In genomic region chr1:161444725-161445124, GRCh38 we compare ENCODE assay signal across 8 cellular contexts.
DNase-seq lines count a peak whose midpoint lies in the region; ATAC-seq, FAIRE-seq and TF ChIP-seq lines count a peak whose summit lies in the region.
"Not testable (repeated sequence)": the region's sequence is repeated elsewhere in the genome, so short reads cannot be mapped to it uniquely, and the experiment has no call there.

No MANE protein-coding gene starts in this region.

- not testable (repeated sequence) for H3K36me3 ChIP-seq in DND-41 (ENCODE audit: insufficient read depth, low read length); HepG2 (replicated peaks in 1 of 2; ENCODE audit: control insufficient read depth in 1 of 2, insufficient read depth in 2 of 2, low read length in 2 of 2)

- H3K4me3 ChIP-seq in DND-41 (ENCODE audit: low read depth in 1 of 2, low read length in 2 of 2); HepG2 (replicated peaks in 1 of 3; ENCODE audit: insufficient read depth in 1 of 3, low read depth in 2 of 3, low read length in 3 of 3): not testable (repeated sequence)

- CTCF ChIA-PET in activated CD4-positive, alpha-beta memory T cell treated with anti-CD3 and anti-CD28 coated beads, Interleukin-2, amount 10 ng/mL, durations not matched to agents 7 days and 5 days (lab: Charles Lee); HepG2 (lab: Yijun Ruan, JAX; ENCODE audit: low intra/inter-chr PET ratio, low total read pairs): not testable (repeated sequence)

- ATAC-seq in DND-41 (ENCODE audit: insufficient read depth, low read depth) (peak; percentile 36; the same call in 1 of the 3 replicates), HepG2 (peak; percentile 42)

- not testable (repeated sequence) for FAIRE-seq in HepG2 (lab: Jason Lieb, UNC)

- not testable (repeated sequence) for H3K9me3 Mint-ChIP-seq in activated CD4-positive, alpha-beta memory T cell treated with anti-CD3 and anti-CD28 coated beads, Interleukin-2, amount 10 ng/mL, durations not matched to agents 7 days and 5 days; glutamatergic neuron (ENCODE audit: unreplicated experiment); neural crest cell

- not testable (repeated sequence) for H4K20me1 ChIP-seq in DND-41 (ENCODE audit: insufficient read depth, low read length); HepG2 (ENCODE audit: insufficient read depth, low read length)

- WGBS in HepG2 (ENCODE audit: low lambda C conversion rate) = 67% methylated on average over 13 of the region's 18 CpGs

- POLR2A ChIA-PET in activated CD4-positive, alpha-beta memory T cell treated with anti-CD3 and anti-CD28 coated beads, Interleukin-2, amount 10 ng/mL, durations not matched to agents 7 days and 5 days (lab: Charles Lee); HepG2 (lab: Yijun Ruan, JAX): not testable (repeated sequence)

- H3K4me1 Mint-ChIP-seq in activated CD4-positive, alpha-beta memory T cell treated with anti-CD3 and anti-CD28 coated beads, Interleukin-2, amount 10 ng/mL, durations not matched to agents 7 days and 5 days; glutamatergic neuron (ENCODE audit: low read depth, unreplicated experiment); neural crest cell: not testable (repeated sequence)

- H3K79me2 ChIP-seq in DND-41 (ENCODE audit: insufficient read depth, low read length); HepG2 (ENCODE audit: insufficient read depth, low read length): not testable (repeated sequence)

- not testable (repeated sequence) for TF ChIP-seq RAD21 in HepG2 (CRISPR knock-in tag; IDR thresholded peaks at IDR 0.05)

- H3K27ac Mint-ChIP-seq in activated CD4-positive, alpha-beta memory T cell treated with anti-CD3 and anti-CD28 coated beads, Interleukin-2, amount 10 ng/mL, durations not matched to agents 7 days and 5 days; glutamatergic neuron (ENCODE audit: unreplicated experiment); neural crest cell (ENCODE audit: unreplicated experiment): not testable (repeated sequence)

- H3K9ac ChIP-seq in DND-41 (ENCODE audit: low read depth, low read length); HepG2 (ENCODE audit: insufficient read depth, low read depth, low read length): not testable (repeated sequence)

- not testable (repeated sequence) for H3K4me1 ChIP-seq in DND-41 (ENCODE audit: insufficient read depth, low read length); HepG2 (ENCODE audit: insufficient read depth, low read length)

- not testable (repeated sequence) for H3K27ac ChIP-seq in DND-41 (ENCODE audit: low read length); HepG2 (ENCODE audit: extremely low read length, insufficient read depth, low read length)

- not testable (repeated sequence) for BruUV-seq in HepG2 (replicated peaks; lab: Mats Ljungman, UMichigan)

- not testable (repeated sequence) for TF ChIP-seq CTCF in DND-41 (IDR thresholded peaks at IDR 0.05; ENCODE audit: borderline replicate concordance, extremely low read depth, low read length, poor library complexity, severe bottlenecking); glutamatergic neuron (IDR thresholded peaks at IDR 0.05; ENCODE audit: partially characterized antibody, unreplicated experiment); HepG2 (CRISPR knock-in tag; IDR thresholded peaks at IDR 0.05); neural crest cell (conservative IDR thresholded peaks at IDR 0.05)

- intact Hi-C loops in HepG2 (cut with micrococcal nuclease; ENCODE audit: unreplicated experiment) = not testable (repeated sequence)

- not testable (repeated sequence) for H3K27me3 Mint-ChIP-seq in activated CD4-positive, alpha-beta memory T cell treated with anti-CD3 and anti-CD28 coated beads, Interleukin-2, amount 10 ng/mL, durations not matched to agents 7 days and 5 days; glutamatergic neuron (ENCODE audit: unreplicated experiment)
- peaks cover 18% of the 10 kb centered on the region for H3K27me3 Mint-ChIP-seq in neural crest cell (ENCODE audit: low read depth)

- in situ Hi-C loops in HepG2 (cut with HindIII; ENCODE audit: extremely low pct_ligation_motif_present, low pct_unique_long_range_greater_than_20kb) = not testable (repeated sequence)

- H3K36me3 Mint-ChIP-seq in activated CD4-positive, alpha-beta memory T cell treated with anti-CD3 and anti-CD28 coated beads, Interleukin-2, amount 10 ng/mL, durations not matched to agents 7 days and 5 days (ENCODE audit: low read depth); glutamatergic neuron (ENCODE audit: unreplicated experiment); neural crest cell (ENCODE audit: low read depth): not testable (repeated sequence)

- DNase-seq in DND-41 (peak; percentile 23), activated gamma-delta T cell treated with Interleukin-2 at 50 U/mL for 16 hours (peak; percentile 24), glutamatergic neuron (peak; percentile 26), neural crest cell (ENCODE audit: low read depth, low spot score) (peak; percentile 32), ureter (ENCODE audit: low spot score) (peak; percentile 52)
- DNase-seq in activated CD4-positive, alpha-beta memory T cell treated with anti-CD3 and anti-CD28 coated beads, Interleukin-2, amount 10 ng/mL, durations not matched to agents 7 days and 5 days = peak; percentile 25
- not testable (repeated sequence) for DNase-seq in HepG2 (ENCODE audit: low spot score)
- DNase-seq in stimulated activated CD4-positive, alpha-beta T cell treated with anti-CD3 and anti-CD28 coated beads, Interleukin-4, amount 100 ng/mL, for 1 hour = peak; percentile 21

- not testable (repeated sequence) for H3K27me3 ChIP-seq in DND-41 (ENCODE audit: insufficient read depth, low read length, poor library complexity); HepG2 (ENCODE audit: control insufficient read depth in 1 of 2, insufficient read depth in 2 of 2, low read length in 2 of 2)

- H3K4me2 ChIP-seq in DND-41 (ENCODE audit: insufficient read depth, low read length); HepG2 (ENCODE audit: low read depth, low read length): not testable (repeated sequence)

- not testable (repeated sequence) for H2AFZ ChIP-seq in DND-41 (ENCODE audit: low read depth, low read length); HepG2 (ENCODE audit: low read length)

- not testable (repeated sequence) for TF ChIP-seq POLR2A in HepG2 (IDR thresholded peaks at IDR 0.05; ENCODE audit: insufficient read depth in 1 of 2, low read depth in 2 of 2, low read length in 2 of 2)

- not testable (repeated sequence) for TF ChIP-seq EP300 in HepG2 (IDR thresholded peaks at IDR 0.05; ENCODE audit: low read depth in 2 of 2, low read length in 2 of 2); HepG2 (CRISPR knock-in tag; IDR thresholded peaks at IDR 0.05; ENCODE audit: borderline replicate concordance)

- H3K9me3 ChIP-seq in DND-41 (ENCODE audit: insufficient read depth, low read length, severe bottlenecking); HepG2 (ENCODE audit: low read length): not testable (repeated sequence)

- not testable (repeated sequence) for H3K4me3 Mint-ChIP-seq in activated CD4-positive, alpha-beta memory T cell treated with anti-CD3 and anti-CD28 coated beads, Interleukin-2, amount 10 ng/mL, durations not matched to agents 7 days and 5 days; glutamatergic neuron (ENCODE audit: unreplicated experiment); neural crest cell
